1 cellular context compared by ENCODE assay signal in genomic region chr6:27752038-27752885, GRCh38.
TF ChIP-seq lines count a peak whose summit lies in the region.

No MANE protein-coding gene starts in this region.

TF ChIP-seq in HepG2, 621 proteins besides CTCF, POLR2A, EP300 and RAD21 (continued from another document and continues in another):
- TF ChIP-seq, protein P1, sequence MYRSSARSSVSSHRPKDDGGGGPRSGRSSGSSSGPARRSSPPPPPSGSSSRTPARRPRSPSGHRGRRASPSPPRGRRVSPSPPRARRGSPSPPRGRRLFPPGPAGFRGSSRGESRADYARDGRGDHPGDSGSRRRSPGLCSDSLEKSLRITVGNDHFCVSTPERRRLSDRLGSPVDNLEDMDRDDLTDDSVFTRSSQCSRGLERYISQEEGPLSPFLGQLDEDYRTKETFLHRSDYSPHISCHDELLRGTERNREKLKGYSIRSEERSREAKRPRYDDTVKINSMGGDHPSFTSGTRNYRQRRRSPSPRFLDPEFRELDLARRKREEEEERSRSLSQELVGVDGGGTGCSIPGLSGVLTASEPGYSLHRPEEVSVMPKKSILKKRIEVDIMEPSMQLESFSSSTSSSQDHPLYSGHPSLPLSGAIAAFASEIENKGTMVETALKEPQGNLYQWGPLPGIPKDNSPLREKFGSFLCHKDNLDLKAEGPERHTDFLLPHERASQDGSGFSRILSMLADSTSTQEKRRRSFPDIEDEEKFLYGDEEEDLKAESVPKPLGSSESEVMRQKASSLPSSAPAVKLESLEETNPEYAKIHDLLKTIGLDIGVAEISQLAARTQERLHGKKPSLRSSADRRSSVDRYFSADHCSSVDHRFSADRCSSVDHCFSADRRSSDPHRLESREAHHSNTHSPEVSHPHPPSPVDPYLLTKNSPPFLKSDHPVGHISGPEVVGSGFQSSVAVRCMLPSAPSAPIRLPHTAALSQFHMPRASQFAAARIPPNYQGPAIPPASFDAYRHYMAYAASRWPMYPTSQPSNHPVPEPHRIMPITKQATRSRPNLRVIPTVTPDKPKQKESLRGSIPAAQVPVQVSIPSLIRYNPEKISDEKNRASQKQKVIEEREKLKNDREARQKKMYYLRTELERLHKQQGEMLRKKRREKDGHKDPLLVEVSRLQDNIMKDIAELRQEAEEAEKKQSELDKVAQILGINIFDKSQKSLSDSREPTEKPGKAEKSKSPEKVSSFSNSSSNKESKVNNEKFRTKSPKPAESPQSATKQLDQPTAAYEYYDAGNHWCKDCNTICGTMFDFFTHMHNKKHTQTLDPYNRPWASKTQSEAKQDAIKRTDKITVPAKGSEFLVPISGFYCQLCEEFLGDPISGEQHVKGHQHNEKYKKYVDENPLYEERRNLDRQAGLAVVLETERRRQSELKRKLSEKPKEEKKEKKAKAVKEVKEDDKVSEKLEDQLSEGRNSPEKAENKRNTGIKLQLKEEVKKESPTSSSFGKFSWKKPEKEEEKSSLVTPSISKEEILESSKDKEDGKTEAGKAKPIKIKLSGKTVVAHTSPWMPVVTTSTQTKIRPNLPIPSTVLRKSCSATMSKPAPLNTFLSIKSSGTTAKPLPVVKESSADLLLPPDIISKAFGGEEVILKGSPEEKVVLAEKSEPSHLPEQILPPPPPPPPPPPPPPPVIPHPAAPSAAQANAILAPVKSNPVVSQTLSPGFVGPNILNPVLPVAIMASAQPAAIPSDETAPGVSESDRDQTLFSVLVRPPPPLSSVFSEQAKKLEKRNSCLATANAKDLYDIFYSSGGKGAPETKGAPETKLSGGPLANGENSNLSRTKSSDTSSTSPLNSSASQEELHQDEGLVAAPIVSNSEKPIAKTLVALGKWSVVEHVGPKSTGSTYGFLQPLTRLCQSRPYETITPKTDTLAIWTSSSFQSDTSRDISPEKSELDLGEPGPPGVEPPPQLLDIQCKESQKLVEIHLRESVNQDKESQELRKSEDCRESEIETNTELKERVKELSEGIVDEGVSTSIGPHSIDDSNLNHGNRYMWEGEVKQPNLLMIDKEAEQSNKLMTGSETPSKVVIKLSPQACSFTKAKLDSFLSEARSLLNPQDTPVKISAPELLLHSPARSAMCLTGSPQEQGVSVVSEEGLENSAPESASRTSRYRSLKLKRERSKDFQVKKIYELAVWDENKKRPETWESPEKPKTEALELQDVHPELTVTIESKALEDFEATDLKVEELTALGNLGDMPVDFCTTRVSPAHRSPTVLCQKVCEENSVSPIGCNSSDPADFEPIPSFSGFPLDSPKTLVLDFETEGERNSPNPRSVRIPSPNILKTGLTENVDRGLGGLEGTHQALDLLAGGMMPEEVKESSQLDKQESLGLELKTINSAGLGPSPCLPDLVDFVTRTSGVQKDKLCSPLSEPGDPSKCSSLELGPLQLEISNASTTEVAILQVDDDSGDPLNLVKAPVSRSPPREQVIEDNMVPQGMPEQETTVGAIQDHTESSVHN (CRISPR knock-in tag; IDR thresholded peaks at IDR 0.05) = no peak
- TF ChIP-seq ZFP62 (CRISPR knock-in tag; IDR thresholded peaks at IDR 0.05) (no peak), SP140L (CRISPR knock-in tag; IDR thresholded peaks at IDR 0.05; ENCODE audit: borderline replicate concordance) (peak; percentile 49; the same call in 1 of the 2 replicates), ZNF432 (CRISPR knock-in tag; IDR thresholded peaks at IDR 0.05; ENCODE audit: borderline replicate concordance) (no peak), PRDM15 (CRISPR knock-in tag; IDR thresholded peaks at IDR 0.05) (peak; percentile 24; the same call in 1 of the 2 replicates), KDM1A (CRISPR knock-in tag; IDR thresholded peaks at IDR 0.05) (peak; percentile 93), SRSF1 (optimal IDR thresholded peaks at IDR 0.05; ENCODE audit: low read depth, low read length) (no peak), BRD4 (CRISPR knock-in tag; IDR thresholded peaks at IDR 0.05) (no peak), ZBTB2 (CRISPR knock-in tag; IDR thresholded peaks at IDR 0.05; ENCODE audit: low read depth) (no peak), MIER2 (CRISPR knock-in tag; IDR thresholded peaks at IDR 0.05) (peak; percentile 23; the same call in 1 of the 2 replicates), ZNF12 (CRISPR knock-in tag; IDR thresholded peaks at IDR 0.05) (no peak), KLF12 (CRISPR knock-in tag; IDR thresholded peaks at IDR 0.05; ENCODE audit: borderline replicate concordance) (0 out of 2 replicates have a peak, but pooled peaks have one; percentile 29), ZNF331 (CRISPR knock-in tag; IDR thresholded peaks at IDR 0.05) (peak; percentile 34; the same call in 1 of the 2 replicates), THAP8 (CRISPR knock-in tag; IDR thresholded peaks at IDR 0.05; ENCODE audit: borderline replicate concordance) (no peak), TFAP4 (IDR thresholded peaks at IDR 0.05; ENCODE audit: borderline replicate concordance, low read depth) (no peak), SMARCE1 (IDR thresholded peaks at IDR 0.05; ENCODE audit: borderline replicate concordance) (no peak), SIX4 (CRISPR knock-in tag; IDR thresholded peaks at IDR 0.05) (no peak), HCFC1 (IDR thresholded peaks at IDR 0.05; ENCODE audit: low read depth, low read length) (no peak), FOXK1 (CRISPR knock-in tag; IDR thresholded peaks at IDR 0.05; ENCODE audit: borderline replicate concordance, low read depth) (peak; percentile 61), PHB2 (IDR thresholded peaks at IDR 0.05; ENCODE audit: partially characterized antibody) (no peak), ZNF232 (CRISPR knock-in tag; IDR thresholded peaks at IDR 0.05; ENCODE audit: borderline replicate concordance) (no peak), TMF1 (CRISPR knock-in tag; IDR thresholded peaks at IDR 0.05; ENCODE audit: low read depth) (0 out of 2 replicates have a peak, but pooled peaks have one; percentile 13), ZNF883 (CRISPR knock-in tag; IDR thresholded peaks at IDR 0.05; ENCODE audit: not compliant biosample characterization) (no peak), PTBP1 (IDR thresholded peaks at IDR 0.05; ENCODE audit: low read depth, low read length, poor library complexity, severe bottlenecking) (no peak), ZSCAN30 (CRISPR knock-in tag; IDR thresholded peaks at IDR 0.05) (peak; percentile 21; the same call in 1 of the 2 replicates), ZNF775 (CRISPR knock-in tag; IDR thresholded peaks at IDR 0.05; ENCODE audit: borderline replicate concordance) (no peak), HDAC2 (CRISPR knock-in tag; IDR thresholded peaks at IDR 0.05) (peak; percentile 55), SAFB2 (CRISPR knock-in tag; IDR thresholded peaks at IDR 0.05; ENCODE audit: borderline replicate concordance, low read depth) (peak; percentile 65; the same call in 1 of the 2 replicates), TOE1 (CRISPR knock-in tag; IDR thresholded peaks at IDR 0.05) (no peak), ZNF441 (CRISPR knock-in tag; IDR thresholded peaks at IDR 0.05; ENCODE audit: borderline replicate concordance) (0 out of 2 replicates have a peak, but pooled peaks have one; percentile 40), SUZ12 (IDR thresholded peaks at IDR 0.05; ENCODE audit: low read depth, low read length) (no peak), MBNL3 (CRISPR knock-in tag; conservative IDR thresholded peaks at IDR 0.05) (no peak)
- TF ChIP-seq, protein P2, sequence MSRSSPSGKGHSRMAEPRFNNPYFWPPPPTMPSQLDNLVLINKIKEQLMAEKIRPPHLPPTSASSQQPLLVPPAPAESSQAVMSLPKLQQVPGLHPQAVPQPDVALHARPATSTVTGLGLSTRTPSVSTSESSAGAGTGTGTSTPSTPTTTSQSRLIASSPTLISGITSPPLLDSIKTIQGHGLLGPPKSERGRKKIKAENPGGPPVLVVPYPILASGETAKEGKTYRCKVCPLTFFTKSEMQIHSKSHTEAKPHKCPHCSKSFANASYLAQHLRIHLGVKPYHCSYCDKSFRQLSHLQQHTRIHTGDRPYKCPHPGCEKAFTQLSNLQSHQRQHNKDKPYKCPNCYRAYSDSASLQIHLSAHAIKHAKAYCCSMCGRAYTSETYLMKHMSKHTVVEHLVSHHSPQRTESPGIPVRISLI (CRISPR knock-in tag; IDR thresholded peaks at IDR 0.05; ENCODE audit: borderline replicate concordance) = no peak; the same call in 1 of the 2 replicates
- TF ChIP-seq, protein P3, sequence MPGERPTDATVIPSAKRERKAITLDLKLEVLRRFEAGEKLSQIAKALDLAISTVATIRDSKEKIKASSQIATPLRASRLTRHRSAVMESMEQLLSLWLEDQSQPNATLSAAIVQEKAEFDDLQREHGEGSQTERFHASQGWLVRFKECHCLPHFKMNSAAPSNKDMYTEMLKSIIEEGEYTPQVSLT (CRISPR knock-in tag; IDR thresholded peaks at IDR 0.05; ENCODE audit: borderline replicate concordance, low read depth) = no peak
- TF ChIP-seq, protein P4, sequence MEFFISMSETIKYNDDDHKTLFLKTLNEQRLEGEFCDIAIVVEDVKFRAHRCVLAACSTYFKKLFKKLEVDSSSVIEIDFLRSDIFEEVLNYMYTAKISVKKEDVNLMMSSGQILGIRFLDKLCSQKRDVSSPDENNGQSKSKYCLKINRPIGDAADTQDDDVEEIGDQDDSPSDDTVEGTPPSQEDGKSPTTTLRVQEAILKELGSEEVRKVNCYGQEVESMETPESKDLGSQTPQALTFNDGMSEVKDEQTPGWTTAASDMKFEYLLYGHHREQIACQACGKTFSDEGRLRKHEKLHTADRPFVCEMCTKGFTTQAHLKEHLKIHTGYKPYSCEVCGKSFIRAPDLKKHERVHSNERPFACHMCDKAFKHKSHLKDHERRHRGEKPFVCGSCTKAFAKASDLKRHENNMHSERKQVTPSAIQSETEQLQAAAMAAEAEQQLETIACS (CRISPR knock-in tag; IDR thresholded peaks at IDR 0.05) = no peak
- TF ChIP-seq, protein P5, sequence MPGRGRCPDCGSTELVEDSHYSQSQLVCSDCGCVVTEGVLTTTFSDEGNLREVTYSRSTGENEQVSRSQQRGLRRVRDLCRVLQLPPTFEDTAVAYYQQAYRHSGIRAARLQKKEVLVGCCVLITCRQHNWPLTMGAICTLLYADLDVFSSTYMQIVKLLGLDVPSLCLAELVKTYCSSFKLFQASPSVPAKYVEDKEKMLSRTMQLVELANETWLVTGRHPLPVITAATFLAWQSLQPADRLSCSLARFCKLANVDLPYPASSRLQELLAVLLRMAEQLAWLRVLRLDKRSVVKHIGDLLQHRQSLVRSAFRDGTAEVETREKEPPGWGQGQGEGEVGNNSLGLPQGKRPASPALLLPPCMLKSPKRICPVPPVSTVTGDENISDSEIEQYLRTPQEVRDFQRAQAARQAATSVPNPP (CRISPR knock-in tag; IDR thresholded peaks at IDR 0.05) = 0 out of 2 replicates have a peak, but pooled peaks have one; percentile 17
- TF ChIP-seq, protein P6, sequence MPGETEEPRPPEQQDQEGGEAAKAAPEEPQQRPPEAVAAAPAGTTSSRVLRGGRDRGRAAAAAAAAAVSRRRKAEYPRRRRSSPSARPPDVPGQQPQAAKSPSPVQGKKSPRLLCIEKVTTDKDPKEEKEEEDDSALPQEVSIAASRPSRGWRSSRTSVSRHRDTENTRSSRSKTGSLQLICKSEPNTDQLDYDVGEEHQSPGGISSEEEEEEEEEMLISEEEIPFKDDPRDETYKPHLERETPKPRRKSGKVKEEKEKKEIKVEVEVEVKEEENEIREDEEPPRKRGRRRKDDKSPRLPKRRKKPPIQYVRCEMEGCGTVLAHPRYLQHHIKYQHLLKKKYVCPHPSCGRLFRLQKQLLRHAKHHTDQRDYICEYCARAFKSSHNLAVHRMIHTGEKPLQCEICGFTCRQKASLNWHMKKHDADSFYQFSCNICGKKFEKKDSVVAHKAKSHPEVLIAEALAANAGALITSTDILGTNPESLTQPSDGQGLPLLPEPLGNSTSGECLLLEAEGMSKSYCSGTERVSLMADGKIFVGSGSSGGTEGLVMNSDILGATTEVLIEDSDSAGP (CRISPR knock-in tag; IDR thresholded peaks at IDR 0.05; ENCODE audit: borderline replicate concordance) = peak; percentile 98
